Comparison of ENCODE assay signal across 10 cellular contexts in the genomic region with DNA sequence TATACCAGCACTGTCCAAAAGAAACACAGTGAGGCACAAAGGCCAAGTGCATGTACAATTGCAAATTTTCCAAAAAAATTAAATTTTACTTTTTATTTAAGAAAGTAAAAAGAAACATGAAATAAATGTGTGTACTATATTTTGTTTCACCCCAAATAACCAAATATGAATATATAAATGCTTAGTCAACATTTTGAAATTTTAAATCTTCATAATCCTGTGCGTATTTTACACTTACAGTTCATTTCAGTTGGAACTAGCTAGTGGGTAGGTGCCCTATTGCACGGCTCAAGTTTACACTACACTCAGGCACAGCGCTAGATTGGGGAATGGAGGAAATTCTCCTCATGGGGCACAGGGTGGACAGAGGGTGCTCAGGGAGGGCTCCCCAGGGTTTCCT. TPM values are rescaled to one million over a fixed set of nuclear protein-coding genes. Genes with fewer than 3 reads are reported as not detected.
DNase-seq lines count a peak whose midpoint lies in the region; ATAC-seq and TF ChIP-seq lines count a peak whose summit lies in the region.
"Had no signal": no experiment of that assay in that cellular context is flagged by ENCODE, and none has a peak within 500 bp of the region (broad histone marks: within the 10 kb centered on the region; RNA-seq: fewer than 3 reads in every experiment).

No MANE protein-coding gene starts in this region.

- H3K4me2 ChIP-seq in neuronal stem cell (ENCODE audit: insufficient read depth, low read length, poor library complexity, severe bottlenecking), result no peak overlapping the region

- ATAC-seq in RWPE2 (ENCODE audit: low read depth), result no peak
- no peak for ATAC-seq in HG02870 (IDR thresholded peaks at IDR 0.05; ENCODE audit: unreplicated experiment)

- POLR2A ChIA-PET in BJ (lab: Charles Lee), result no interaction called here

- WGBS in mesodermal cell (ENCODE audit: insufficient coverage in 2 of 2), 2 experiments, result 93% methylated on average over 2 of the region's 3 CpGs; no CpG with 5 or more reads in 1 of the 2 experiments
- no CpG with 5 or more reads among the region's 3 CpGs for WGBS in neuronal stem cell (ENCODE audit: extremely low coverage in 2 of 2, insufficient read length in 2 of 2, insufficient replicate concordance in 1 of 2), 2 donors

- no peak overlapping the region for H2BK5ac ChIP-seq in neuronal stem cell (ENCODE audit: low read length)

- H4K91ac ChIP-seq in neuronal stem cell (ENCODE audit: low read depth, low read length, poor library complexity), result no peak overlapping the region

- H3K18ac ChIP-seq in neuronal stem cell (ENCODE audit: low read length), result no peak overlapping the region

- H3K4me1 ChIP-seq in RWPE2 (ENCODE audit: insufficient read depth, poor library complexity, severe bottlenecking) (peaks cover 9% of the 10 kb centered on the region), mesodermal cell (ENCODE audit: control insufficient read depth, insufficient read depth, low read length, poor library complexity, severe bottlenecking) (no peaks in the 10 kb centered on the region), neuronal stem cell (ENCODE audit: control insufficient read depth in 2 of 2, insufficient read depth in 1 of 2, low read depth in 1 of 2, low read length in 2 of 2) (peaks cover 3 to 6% of the 10 kb centered on the region in 2 donors)

- DNase-seq in BJ (ENCODE audit: low read depth), result no peak
- DNase-seq in RWPE2 (ENCODE audit: low spot score), result no peak
- no peak for DNase-seq in neuronal stem cell (ENCODE audit: low spot score)
- no peak for DNase-seq in activated CD8-positive, alpha-beta memory T cell treated with anti-CD3 and anti-CD28 coated beads, Interleukin-2, amount 50 U/mL, for 4 hours
- DNase-seq: activated T-cell treated with anti-CD3 and anti-CD28 coated beads, Interleukin-2, amount 50 U/mL, for 1 hour; DMS79; NCI-H187 treated with DMSO at 0.1 percent for 48 hours had no signal

- CTCF ChIA-PET in BJ (lab: Yijun Ruan, JAX), result interaction anchor here (0.6 kb wide), 1 partner anchor 99 kb away, joined by 3 read pairs; no protein-coding TSS in a partner anchor

- no peak for TF ChIP-seq CTCF in BJ (IDR thresholded peaks at IDR 0.05; ENCODE audit: insufficient read depth, low read depth, low read length)
- TF ChIP-seq CTCF in RWPE2 (IDR thresholded peaks at IDR 0.05; ENCODE audit: poor library complexity, severe bottlenecking), result no peak

- H3K4ac ChIP-seq in neuronal stem cell (ENCODE audit: low read length), result no peak overlapping the region

- H3K36me3 ChIP-seq in BJ (ENCODE audit: control insufficient read depth, insufficient read depth, low read length) (peaks cover 4% of the 10 kb centered on the region), RWPE2 (ENCODE audit: low read depth) (no peaks in the 10 kb centered on the region), mesodermal cell (ENCODE audit: control insufficient read depth, insufficient read depth, low read length) (peaks cover 13% of the 10 kb centered on the region), neuronal stem cell (replicated peaks in 1 of 2; ENCODE audit: control insufficient read depth in 2 of 2, insufficient read depth in 2 of 2, low read length in 2 of 2) (peaks cover 0 to 44% of the 10 kb centered on the region in 2 donors)

- H4K8ac ChIP-seq in neuronal stem cell (ENCODE audit: low read depth, low read length), result no peak overlapping the region

- H2AK5ac ChIP-seq in neuronal stem cell (ENCODE audit: low read depth, low read length), result no peak overlapping the region

- no peak overlapping the region for H2BK15ac ChIP-seq in neuronal stem cell (ENCODE audit: low read length)

- no peaks in the 10 kb centered on the region for H3K27me3 ChIP-seq in BJ (ENCODE audit: control insufficient read depth, insufficient read depth, low read length)
- no peaks in the 10 kb centered on the region for H3K27me3 ChIP-seq in RWPE2 (ENCODE audit: insufficient read depth, poor library complexity, severe bottlenecking)
- no peaks in the 10 kb centered on the region for H3K27me3 ChIP-seq in neuronal stem cell (ENCODE audit: control insufficient read depth in 3 of 3, insufficient read depth in 3 of 3, low read depth in 1 of 3, low read length in 3 of 3)

- peak overlapping the region; percentile 71; the same call in 1 of the 2 replicates for H3K4me3 ChIP-seq in BJ (ENCODE audit: low read depth, low read length)
- H3K4me3 ChIP-seq in RWPE2 (ENCODE audit: severe bottlenecking), result peak overlapping the region; percentile 62
- H3K4me3 ChIP-seq in mesodermal cell (ENCODE audit: extremely low read depth, insufficient read depth, low read length, poor library complexity, severe bottlenecking), result peak overlapping the region; percentile 76
- peak overlapping the region in 1 of 2 donors; percentile 77 for H3K4me3 ChIP-seq in neuronal stem cell (ENCODE audit: low read length in 2 of 2)

- H2BK12ac ChIP-seq in neuronal stem cell (ENCODE audit: low read length), result no peak overlapping the region

- H3K14ac ChIP-seq in neuronal stem cell (ENCODE audit: low read length), result no peak overlapping the region

- H3K9me3 ChIP-seq in RWPE2 (ENCODE audit: severe bottlenecking) (peaks cover 5% of the 10 kb centered on the region), mesodermal cell (ENCODE audit: control insufficient read depth, low read length) (peaks cover 12% of the 10 kb centered on the region), neuronal stem cell (replicated peaks in 1 of 2; ENCODE audit: control insufficient read depth in 2 of 2, insufficient read depth in 1 of 2, low read depth in 1 of 2, low read length in 2 of 2) (peaks cover 0 to 13% of the 10 kb centered on the region in 2 donors)
- H3K9me3 ChIP-seq: mucosa of descending colon had no signal

- no peak overlapping the region for H3K9ac ChIP-seq in neuronal stem cell (ENCODE audit: low read depth, low read length, poor library complexity)

- no peak overlapping the region for H3K23ac ChIP-seq in neuronal stem cell (ENCODE audit: low read depth, low read length, poor library complexity)

- no peak overlapping the region for H2AFZ ChIP-seq in neuronal stem cell (ENCODE audit: low read length)

- H3K79me1 ChIP-seq in neuronal stem cell (ENCODE audit: low read depth, low read length), result no peaks in the 10 kb centered on the region

- no peak overlapping the region for H2BK120ac ChIP-seq in neuronal stem cell (ENCODE audit: low read depth, low read length)

- H3K27ac ChIP-seq in RWPE2 (ENCODE audit: poor library complexity, severe bottlenecking), result no peak overlapping the region
- no peak overlapping the region for H3K27ac ChIP-seq in mesodermal cell (ENCODE audit: low read depth, low read length, severe bottlenecking)
- no peak overlapping the region for H3K27ac ChIP-seq in neuronal stem cell (replicated peaks; ENCODE audit: low read length)

RNA-seq across cellular contexts. Expression of a gene that starts 18.0 kb away (rescaled TPM):
- polyA plus RNA-seq in BJ (2011; rRNA removed), result 13.7 and 15.2 TPM in 2 replicates
- polyA minus RNA-seq in BJ (2011; rRNA and poly(A)+ RNA removed), result 6.3 and 7.5 TPM in 2 replicates
- polyA plus RNA-seq in mesodermal cell (2013, experiment 1 of 2), result 5.2 TPM
- polyA plus RNA-seq in mesodermal cell (2013, experiment 2 of 2), result 2.5 TPM
- polyA plus RNA-seq in neuronal stem cell (2013, experiment 1 of 2), result 1.7 TPM
- polyA plus RNA-seq in neuronal stem cell (2013, experiment 2 of 2), result 1.5 TPM

RNA-seq across cellular contexts. Expression of a gene that starts 20.3 kb away (rescaled TPM):
- 17.3 and 18.4 TPM in 2 replicates for polyA plus RNA-seq in BJ (2011; rRNA removed)
- 8.9 and 21.7 TPM in 2 replicates for polyA minus RNA-seq in BJ (2011; rRNA and poly(A)+ RNA removed)
- polyA plus RNA-seq in mesodermal cell (2013, experiment 1 of 2), result 3.2 TPM
- 2.6 TPM for polyA plus RNA-seq in mesodermal cell (2013, experiment 2 of 2)
- polyA plus RNA-seq in neuronal stem cell (2013, experiment 1 of 2), result 6.4 TPM
- 6.2 TPM for polyA plus RNA-seq in neuronal stem cell (2013, experiment 2 of 2)

RNA-seq across cellular contexts. Expression of a gene that starts 35.4 kb away (rescaled TPM):
- polyA plus RNA-seq in BJ (2011; rRNA removed), result 30.4 and 34.7 TPM in 2 replicates
- polyA minus RNA-seq in BJ (2011; rRNA and poly(A)+ RNA removed), result 12.9 and 20.4 TPM in 2 replicates
- polyA plus RNA-seq in mesodermal cell (2013, experiment 1 of 2), result 21.7 TPM
- polyA plus RNA-seq in mesodermal cell (2013, experiment 2 of 2), result 16.3 TPM
- 11.4 TPM for polyA plus RNA-seq in neuronal stem cell (2013, experiment 1 of 2)
- 11.5 TPM for polyA plus RNA-seq in neuronal stem cell (2013, experiment 2 of 2)

RNA-seq across cellular contexts. Expression of a gene that starts 39.4 kb away (rescaled TPM):
- 11.0 and 14.3 TPM in 2 replicates for polyA plus RNA-seq in BJ (2011; rRNA removed)
- 18.0 and 19.6 TPM in 2 replicates for polyA minus RNA-seq in BJ (2011; rRNA and poly(A)+ RNA removed)
- polyA plus RNA-seq in mesodermal cell (2013, experiment 1 of 2), result 10.1 TPM
- polyA plus RNA-seq in mesodermal cell (2013, experiment 2 of 2), result 10.3 TPM
- polyA plus RNA-seq in neuronal stem cell (2013, experiment 1 of 2), result 24.0 TPM
- 24.9 TPM for polyA plus RNA-seq in neuronal stem cell (2013, experiment 2 of 2)

RNA-seq across cellular contexts. Expression of a gene that starts 57.3 kb away (rescaled TPM):
- 30.0 and 34.7 TPM in 2 replicates for polyA plus RNA-seq in BJ (2011; rRNA removed)
- 7.6 and 9.2 TPM in 2 replicates for polyA minus RNA-seq in BJ (2011; rRNA and poly(A)+ RNA removed)
- 2.3 TPM for polyA plus RNA-seq in mesodermal cell (2013, experiment 1 of 2)
- 2.6 TPM for polyA plus RNA-seq in mesodermal cell (2013, experiment 2 of 2)
- 6.5 TPM for polyA plus RNA-seq in neuronal stem cell (2013, experiment 1 of 2)
- polyA plus RNA-seq in neuronal stem cell (2013, experiment 2 of 2), result 6.4 TPM
